Comparison of ENCODE assay signal across 11 cellular contexts in the genomic region with DNA sequence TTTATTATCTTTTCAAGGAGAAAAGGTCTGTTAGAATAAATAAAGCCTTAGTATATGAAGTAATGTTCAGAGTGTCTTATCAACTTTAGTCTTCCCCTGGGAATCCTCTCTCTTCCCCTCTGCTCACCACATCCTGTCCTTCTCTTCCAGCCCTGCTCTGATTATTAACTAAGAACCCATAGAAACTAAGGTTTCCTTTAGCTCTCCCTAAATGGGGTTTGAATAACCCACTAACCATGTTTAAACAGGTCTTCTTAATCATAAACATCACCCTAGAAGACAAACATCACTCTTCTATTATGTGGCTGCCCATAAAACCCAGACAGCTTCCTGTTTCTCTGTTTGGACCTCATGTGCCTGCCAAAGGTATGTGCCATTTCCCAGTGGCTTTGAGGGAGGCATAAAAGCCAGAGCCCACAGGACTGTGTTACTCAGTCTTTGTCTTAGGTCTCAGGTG. TPM values are rescaled to one million over a fixed set of nuclear protein-coding genes. Genes with fewer than 3 reads are reported as not detected.
DNase-seq lines count a peak whose midpoint lies in the region; ATAC-seq, FAIRE-seq and TF ChIP-seq lines count a peak whose summit lies in the region.
"Had no signal": no experiment of that assay in that cellular context is flagged by ENCODE, and none has a peak within 500 bp of the region (broad histone marks: within the 10 kb centered on the region; RNA-seq: fewer than 3 reads in every experiment).

No MANE protein-coding gene starts in this region.

- peaks cover 50% of the 10 kb centered on the region for H3K27me3 Mint-ChIP-seq in CD4-positive, CD25-positive, alpha-beta regulatory T cell

- ATAC-seq in CD4-positive, CD25-positive, alpha-beta regulatory T cell (ENCODE audit: low read depth in 2 of 2): peak; percentile 10 to 32
- ATAC-seq in GM21447 (IDR thresholded peaks at IDR 0.05; ENCODE audit: unreplicated experiment): peak; percentile 67
- no peak for ATAC-seq in left cardiac atrium
- ATAC-seq in GM18505 (IDR thresholded peaks at IDR 0.05; ENCODE audit: unreplicated experiment): no peak

- DNase-seq in CD4-positive, CD25-positive, alpha-beta regulatory T cell: peak in 1 of 3 donors; percentile 29
- DNase-seq in NCI-H2029 treated with DMSO at 0.1 percent for 48 hours (lab: John Stamatoyannopoulos, UW) (peak; percentile 15), epithelial cell of prostate (ENCODE audit: low read depth, low spot score) (peak; percentile 86), left cardiac atrium (no peak), GM12892 (ENCODE audit: insufficient read length) (no peak), vagina (ENCODE audit: extremely low spot score in 2 of 2) (no peak)
- DNase-seq: activated CD4-positive, alpha-beta T cell treated with anti-CD3 and anti-CD28 coated beads, Interleukin-2, amount 50 U/mL, for 1 hour had no signal

- peak overlapping the region; percentile 0 to 7 (median 0) for H3K27ac Mint-ChIP-seq in CD4-positive, CD25-positive, alpha-beta regulatory T cell
- H3K27ac Mint-ChIP-seq: IgD-negative memory B cell had no signal

- H3K4me3 Mint-ChIP-seq in CD4-positive, CD25-positive, alpha-beta regulatory T cell: peak overlapping the region in 3 of 4 donors; percentile 12 to 82 (median 33)

- H3K27me3 ChIP-seq in CD4-positive, CD25-positive, alpha-beta regulatory T cell (ENCODE audit: control insufficient read depth, insufficient read depth, low read length): peaks cover 3% of the 10 kb centered on the region
- no peaks in the 10 kb centered on the region for H3K27me3 ChIP-seq in vagina

- peaks cover 0 to 7% (median 0%) of the 10 kb centered on the region in 7 donors for H3K9me3 Mint-ChIP-seq in CD4-positive, CD25-positive, alpha-beta regulatory T cell
- H3K9me3 Mint-ChIP-seq: IgD-negative memory B cell had no signal

- H3K4me1 Mint-ChIP-seq in CD4-positive, CD25-positive, alpha-beta regulatory T cell: peaks cover 17 to 28% (median 18%) of the 10 kb centered on the region in 4 donors

- no peak overlapping the region for H3K27ac ChIP-seq in CD4-positive, CD25-positive, alpha-beta regulatory T cell (ENCODE audit: insufficient read depth, low read length, poor library complexity, severe bottlenecking)
- H3K27ac ChIP-seq in epithelial cell of prostate: peak overlapping the region; percentile 92
- no peak overlapping the region for H3K27ac ChIP-seq in vagina

- no peak for TF ChIP-seq CTCF in vagina (IDR thresholded peaks at IDR 0.05)

- H3K4me1 ChIP-seq in CD4-positive, CD25-positive, alpha-beta regulatory T cell (ENCODE audit: control insufficient read depth, insufficient read depth, low read length, poor library complexity, severe bottlenecking): peaks cover 22% of the 10 kb centered on the region
- H3K4me1 ChIP-seq in vagina: peaks cover 6% of the 10 kb centered on the region

- intact Hi-C loops in left cardiac atrium (cut with DNase I): no loop called here
- intact Hi-C loops in vagina (cut with DNase I): no loop called here

- H3K9me3 ChIP-seq in CD4-positive, CD25-positive, alpha-beta regulatory T cell (ENCODE audit: control insufficient read depth in 2 of 2, low read length in 2 of 2): no peaks in the 10 kb centered on the region
- H3K9me3 ChIP-seq in vagina: no peaks in the 10 kb centered on the region

- no peak for FAIRE-seq in GM12892 (lab: Jason Lieb, UNC)

- no peak for TF ChIP-seq POLR2A in GM12892 (IDR thresholded peaks at IDR 0.05; ENCODE audit: low read depth, low read length)
- no peak for TF ChIP-seq POLR2A in vagina (IDR thresholded peaks at IDR 0.05)
- TF ChIP-seq POLR2A in GM18505 (IDR thresholded peaks at IDR 0.05; ENCODE audit: borderline replicate concordance, extremely low read depth, insufficient read depth, insufficient read length): no peak

- peak overlapping the region; percentile 37 for H3K4me3 ChIP-seq in CD4-positive, CD25-positive, alpha-beta regulatory T cell (ENCODE audit: low read depth, low read length)
- H3K4me3 ChIP-seq in vagina: no peak overlapping the region

- H3K36me3 ChIP-seq in CD4-positive, CD25-positive, alpha-beta regulatory T cell (ENCODE audit: control insufficient read depth, insufficient read depth, low read length): no peaks in the 10 kb centered on the region
- no peaks in the 10 kb centered on the region for H3K36me3 ChIP-seq in vagina

- H3K36me3 Mint-ChIP-seq in CD4-positive, CD25-positive, alpha-beta regulatory T cell: no peaks in the 10 kb centered on the region
- H3K36me3 Mint-ChIP-seq: IgD-negative memory B cell had no signal

RNA-seq across cellular contexts. Expression of gene SLC14A1, which starts 50.1 kb away (rescaled TPM):
- 35.1 TPM for total RNA-seq in CD4-positive, CD25-positive, alpha-beta regulatory T cell
- polyA plus RNA-seq in CD4-positive, CD25-positive, alpha-beta regulatory T cell: 10 to 100 TPM in 2 of 4 donors, 1 to 10 TPM in 2; 7.8 to 16.3 (median 10.2) TPM
- total RNA-seq in left cardiac atrium (10 to 100 TPM in 1 of 2 donors, 1 to 10 TPM in 1; 9.7 to 11.2 TPM), vagina (3.4 TPM)
- polyA plus RNA-seq in GM12892 (2012; ENCODE audit: missing spikeins): 0.53 TPM

RNA-seq across cellular contexts. Expression of gene SIGLEC15, which starts 51.4 kb away (rescaled TPM):
- not detected for total RNA-seq in CD4-positive, CD25-positive, alpha-beta regulatory T cell
- polyA plus RNA-seq in CD4-positive, CD25-positive, alpha-beta regulatory T cell: under 1 TPM in 1 of 4 donors, not detected in 3; 0.36 TPM
- total RNA-seq in left cardiac atrium: under 1 TPM in 1 of 2 donors, not detected in 1; 0.18 TPM
- polyA plus RNA-seq in GM12892 (2012; ENCODE audit: missing spikeins): not detected
- total RNA-seq in vagina: not detected
- total RNA-seq: skeletal muscle tissue had no signal
- polyA plus RNA-seq: IgD-negative memory B cell had no signal

Comparison
In these comparisons a context has a peak if more than half of its experiments do, and no peak if none do; other contexts are left out.
1. ATAC-seq: peak in CD4-positive, CD25-positive, alpha-beta regulatory T cell (2 of 2) and GM21447 (single experiment); none in left cardiac atrium (0 of 2) and GM18505 (single experiment).
2. DNase-seq: peak in NCI-H2029 treated with DMSO at 0.1 percent for 48 hours (single experiment) and epithelial cell of prostate (single experiment); none in left cardiac atrium (single experiment), GM12892 (single experiment) and vagina (0 of 2).